In genomic region chr1:44371206-44371605, GRCh38 we compare ENCODE assay signal across 7 cellular contexts.
"Had no signal": no experiment of that assay in that cellular context is flagged by ENCODE, and none has a peak within 500 bp of the region (broad histone marks: within the 10 kb centered on the region; RNA-seq: fewer than 3 reads in every experiment).

No MANE protein-coding gene starts in this region.

- H3K4me3 ChIP-seq: GM23338 had no signal

- ATAC-seq: GM23338, HepG2 had no signal

- H3K27ac ChIP-seq: HL-60 had no signal

- DNase-seq: H9, HCEC 1CT, HFFc6, KG1 had no signal
